ENCODE assay signal across 9 cellular contexts in the genomic region with DNA sequence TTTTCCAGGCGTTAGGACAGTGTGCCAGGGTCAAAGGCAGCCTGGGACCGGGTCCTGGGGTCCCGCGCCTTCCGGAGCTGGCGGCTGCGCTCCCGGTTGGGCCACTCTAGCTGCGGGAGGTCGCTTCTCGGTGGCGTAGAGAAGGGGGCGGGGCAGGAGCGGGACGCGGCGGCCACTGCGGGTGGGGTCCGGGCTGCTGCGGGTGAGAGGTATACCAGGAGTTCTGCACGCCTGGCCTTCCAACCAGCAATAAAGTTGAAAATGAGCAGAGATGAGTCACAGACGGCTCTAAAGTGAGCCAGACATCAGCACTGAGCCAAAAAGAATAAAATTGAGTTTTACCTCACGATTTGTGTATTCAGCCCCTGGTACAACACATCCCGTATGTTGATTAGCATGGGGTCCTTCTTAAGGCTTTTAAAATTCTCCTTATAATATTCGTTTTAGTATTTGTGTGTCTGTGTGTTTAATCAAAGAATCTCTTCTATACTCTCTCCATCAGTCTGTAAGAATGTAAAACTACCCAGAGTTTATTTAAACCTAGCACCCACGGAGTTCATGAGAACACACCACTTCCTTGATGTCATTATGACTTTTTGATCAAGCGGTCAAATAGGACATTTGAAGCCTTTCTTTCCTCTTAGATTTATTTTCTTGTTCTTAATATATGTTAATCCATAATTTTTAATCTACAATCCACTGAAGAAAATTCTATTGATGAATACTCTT. TPM values are rescaled to one million over a fixed set of nuclear protein-coding genes. Genes with fewer than 3 reads are reported as not detected.
DNase-seq lines count a peak whose midpoint lies in the region; ATAC-seq and TF ChIP-seq lines count a peak whose summit lies in the region.
"Had no signal": no experiment of that assay in that cellular context is flagged by ENCODE, and none has a peak within 500 bp of the region (broad histone marks: within the 10 kb centered on the region; RNA-seq: fewer than 3 reads in every experiment).

TSS of gene C1GALT1C1L (minus strand) at position 108 of the 729 bp plus-strand sequence. CDS start at position 1, 107 bp downstream.

- no peaks in the 10 kb centered on the region for H3K79me2 ChIP-seq in PC-3 (ENCODE audit: low read length)

- no peaks in the 10 kb centered on the region for H3F3A ChIP-seq in PC-3 (ENCODE audit: low read length, unreplicated experiment)

- peaks cover 3% of the 10 kb centered on the region; the same call in 1 of the 2 replicates for H3K27me3 ChIP-seq in BE2C
- H3K27me3 ChIP-seq in suprapubic skin: no peaks in the 10 kb centered on the region
- H3K27me3 ChIP-seq in PC-3 (ENCODE audit: low read length): no peaks in the 10 kb centered on the region

- CTCF ChIA-PET in PC-3 (lab: Charles Lee): no interaction called here

- H3K9me3 ChIP-seq in BE2C (no peaks in the 10 kb centered on the region), suprapubic skin (no peaks in the 10 kb centered on the region), PC-3 (ENCODE audit: low read length) (no peaks in the 10 kb centered on the region)

- ATAC-seq in esophagus mucosa (peak; percentile 57), PC-3 (no peak)

- H3K4me3 ChIP-seq in BE2C (ENCODE audit: low read depth, low read length): peak within 1 kb of the TSS; percentile 90
- peak within 1 kb of the TSS; percentile 18; the same call in 1 of the 2 replicates for H3K4me3 ChIP-seq in LNCaP clone FGC (ENCODE audit: low read depth, low read length)
- H3K4me3 ChIP-seq in suprapubic skin: peak within 1 kb of the TSS; percentile 64
- H3K4me3 ChIP-seq in PC-3 (ENCODE audit: low read length): no peak within 1 kb of the TSS

- no peaks in the 10 kb centered on the region for H3K36me3 ChIP-seq in BE2C
- no peaks in the 10 kb centered on the region for H3K36me3 ChIP-seq in suprapubic skin
- H3K36me3 ChIP-seq in PC-3 (ENCODE audit: low read depth, low read length): no peaks in the 10 kb centered on the region

- H3K4me2 ChIP-seq in PC-3 (ENCODE audit: low read length): no peak within 1 kb of the TSS

- TF ChIP-seq CTCF in BE2C (IDR thresholded peaks at IDR 0.05; ENCODE audit: low read depth, low read length): no peak
- TF ChIP-seq CTCF in LNCaP clone FGC (IDR thresholded peaks at IDR 0.05; ENCODE audit: control insufficient read depth, extremely low read depth, insufficient read depth): no peak
- TF ChIP-seq CTCF in suprapubic skin (IDR thresholded peaks at IDR 0.05): no peak
- no peak for TF ChIP-seq CTCF in PC-3 (conservative IDR thresholded peaks at IDR 0.05; ENCODE audit: low read depth, low read length)

- WGBS in suprapubic skin: 13% methylated on average over 27 of the region's 27 CpGs

- no peaks in the 10 kb centered on the region for H4K20me1 ChIP-seq in PC-3 (ENCODE audit: low read length)

- no peak within 1 kb of the TSS for H3K9ac ChIP-seq in PC-3 (ENCODE audit: low read length)

- H2AFZ ChIP-seq in PC-3 (ENCODE audit: low read length): no peak within 1 kb of the TSS

- H3K27ac ChIP-seq in suprapubic skin (no peak within 1 kb of the TSS), PC-3 (ENCODE audit: low read length) (no peak within 1 kb of the TSS)

- DNase-seq in BE2C (peak; percentile 76), LNCaP clone FGC (ENCODE audit: low read depth) (no peak), myocyte (ENCODE audit: low read depth) (peak; percentile 37), suprapubic skin (ENCODE audit: low spot score in 2 of 2) (peak; percentile 65 to 82), PC-3 (no peak)
- peak; percentile 3 for DNase-seq in activated CD4-positive, alpha-beta T cell treated with anti-CD3 and anti-CD28 coated beads, Interleukin-2, amount 50 U/mL, for 1 hour
- DNase-seq in effector CD4-positive, alpha-beta T cell: no peak

- TF ChIP-seq EP300 in suprapubic skin (IDR thresholded peaks at IDR 0.05): no peak

- intact Hi-C loops in PC-3 (cut with micrococcal nuclease): no loop called here

- H3K9me2 ChIP-seq in PC-3 (replicated peaks; ENCODE audit: low read length): no peaks in the 10 kb centered on the region

- BruUV-seq in PC-3 (replicated peaks; lab: Mats Ljungman, UMichigan): no TSS peak

- H3K4me1 ChIP-seq in BE2C (no peaks in the 10 kb centered on the region), suprapubic skin (peaks cover 8% of the 10 kb centered on the region), PC-3 (ENCODE audit: insufficient read depth, low read length) (no peaks in the 10 kb centered on the region)

- no peak for TF ChIP-seq POLR2A in suprapubic skin (IDR thresholded peaks at IDR 0.05)

- POLR2A ChIA-PET in PC-3 (lab: Charles Lee; ENCODE audit: unreplicated experiment): interaction anchor here (0.5 kb wide), 1 partner anchor 364 kb away, joined by 18 read pairs; no protein-coding TSS in a partner anchor

RNA-seq across cellular contexts. Expression of gene C1GALT1C1L, which starts in this region (rescaled TPM):
- 2.5 TPM for polyA plus RNA-seq in BE2C (2012; ENCODE audit: insufficient read depth, insufficient read length, low read depth)
- total RNA-seq in esophagus mucosa: 0.16 TPM
- total RNA-seq in myocyte: 0.24 TPM in 1 of 2 replicates, not detected in the other
- 0.10 TPM for polyA plus RNA-seq in myocyte (2012)
- under 1 TPM in 1 of 4 donors, not detected in 3; 0.44 TPM for total RNA-seq in suprapubic skin
- total RNA-seq in PC-3 (2014; rRNA removed): not detected in 2 replicates
- polyA plus RNA-seq: neural cell had no signal

Comparison
In these comparisons a context has a peak if more than half of its experiments do, and no peak if none do; other contexts are left out.
1. Peak in ATAC-seq in esophagus mucosa; RNA of the gene not detected or under 1 TPM.
2. Peak in DNase-seq in myocyte; RNA of the gene not detected or under 1 TPM.
3. Peak in DNase-seq and H3K4me3 ChIP-seq in suprapubic skin; RNA of the gene not detected or under 1 TPM.
4. DNase-seq: peak in BE2C (single experiment) and activated CD4-positive, alpha-beta T cell treated with anti-CD3 and anti-CD28 coated beads, Interleukin-2, amount 50 U/mL, for 1 hour (single experiment); none in LNCaP clone FGC (single experiment), effector CD4-positive, alpha-beta T cell (single experiment) and PC-3 (single experiment).